Comparison of ENCODE assay signal across 13 cellular contexts in the genomic region with DNA sequence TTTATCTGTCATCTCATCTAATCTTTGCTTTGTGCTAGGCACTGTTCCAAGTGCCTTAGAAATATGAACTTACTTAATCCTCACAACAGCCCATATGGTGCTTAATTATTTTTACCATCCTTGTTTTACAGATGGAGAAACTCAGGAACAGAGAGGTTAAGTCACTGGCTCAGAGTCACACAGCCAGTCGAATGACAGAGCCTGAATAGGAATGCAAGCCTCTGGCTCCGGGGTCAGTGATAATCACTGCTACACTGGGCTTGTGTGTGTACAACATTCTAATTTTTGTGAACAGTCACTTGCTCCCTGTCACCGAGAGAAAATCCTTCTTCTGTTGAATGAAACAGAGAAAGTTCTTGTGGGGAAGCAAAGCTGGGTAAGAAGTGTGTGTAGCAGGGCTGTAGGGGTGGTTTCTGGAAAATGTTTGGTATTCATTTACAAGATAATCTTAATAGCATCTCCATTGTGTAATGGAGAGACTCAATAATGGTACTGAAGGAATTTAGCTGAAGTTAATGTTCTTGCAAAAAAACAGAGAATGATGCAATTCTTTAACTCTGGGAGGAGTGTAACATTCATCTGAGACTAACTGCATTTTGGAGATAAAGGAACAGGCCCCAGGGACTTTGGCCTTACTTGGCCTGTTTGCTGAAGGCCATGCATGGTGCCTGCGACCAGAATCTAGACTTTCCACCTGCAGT.
DNase-seq lines count a peak whose midpoint lies in the region; ATAC-seq and TF ChIP-seq lines count a peak whose summit lies in the region.
"Had no signal": no experiment of that assay in that cellular context is flagged by ENCODE, and none has a peak within 500 bp of the region (broad histone marks: within the 10 kb centered on the region; RNA-seq: fewer than 3 reads in every experiment).

No MANE protein-coding gene starts in this region.

- no peaks in the 10 kb centered on the region for H3K36me3 ChIP-seq in GM23248 (ENCODE audit: low read depth)
- no peaks in the 10 kb centered on the region for H3K36me3 ChIP-seq in suprapubic skin
- no peaks in the 10 kb centered on the region for H3K36me3 ChIP-seq in mammary epithelial cell (ENCODE audit: insufficient read depth, low read length)

- no peaks in the 10 kb centered on the region for H3K9me3 ChIP-seq in GM23248 (ENCODE audit: low read depth)
- H3K9me3 ChIP-seq in suprapubic skin: no peaks in the 10 kb centered on the region
- no peaks in the 10 kb centered on the region for H3K9me3 ChIP-seq in mammary epithelial cell (replicated peaks; ENCODE audit: insufficient read depth, low read length)

- H2AFZ ChIP-seq in GM23248 (peak overlapping the region; percentile 37), mammary epithelial cell (ENCODE audit: low read depth, low read length) (no peak overlapping the region)
- H2AFZ ChIP-seq: PC-9 had no signal

- 23 to 25% methylated on average over 4 of the region's 4 CpGs for WGBS in GM23248 (ENCODE audit: low coverage in 1 of 2, low lambda C conversion rate in 2 of 2, missing lambda C conversion rate in 2 of 2), 2 experiments
- WGBS in suprapubic skin: 64% methylated on average over 4 of the region's 4 CpGs
- WGBS in mammary epithelial cell (ENCODE audit: low coverage, missing lambda C conversion rate): 55% methylated on average over 4 of the region's 4 CpGs

- H3K4me2 ChIP-seq in GM23248 (ENCODE audit: unreplicated experiment) (peak overlapping the region; percentile 74), mammary epithelial cell (ENCODE audit: insufficient read depth, low read depth, low read length) (no peak overlapping the region)
- H3K4me2 ChIP-seq: PC-9 had no signal

- TF ChIP-seq EP300 in suprapubic skin (IDR thresholded peaks at IDR 0.05): no peak

- dilution Hi-C loops in mammary epithelial cell (cut with HindIII; ENCODE audit: low sequenced_read_pairs): no loop called here

- no peak for ATAC-seq in HG02571 (IDR thresholded peaks at IDR 0.05; ENCODE audit: unreplicated experiment)
- ATAC-seq: esophagus mucosa, left lobe of liver had no signal

- no peaks in the 10 kb centered on the region for H3K27me3 ChIP-seq in GM23248 (replicated peaks; ENCODE audit: insufficient read depth)
- H3K27me3 ChIP-seq in suprapubic skin: no peaks in the 10 kb centered on the region
- H3K27me3 ChIP-seq in mammary epithelial cell (ENCODE audit: insufficient read depth, low read length): no peaks in the 10 kb centered on the region

- H3K79me2 ChIP-seq in GM23248 (ENCODE audit: insufficient read depth) (no peaks in the 10 kb centered on the region), mammary epithelial cell (ENCODE audit: insufficient read depth, low read length) (no peaks in the 10 kb centered on the region)

- in situ Hi-C loops in GM23248 (cut with MboI) (no loop called here), mammary epithelial cell (cut with MboI; ENCODE audit: low sequenced_read_pairs in 2 of 2) (no loop called here)

- DNase-seq in GM23248 (peak; percentile 88), dedifferentiated amniotic fluid mesenchymal stem cell (ENCODE audit: extremely low spot score) (peak; percentile 77), islet precursor cell (peak; percentile 68), suprapubic skin (ENCODE audit: low spot score in 2 of 2) (no peak), substantia nigra (lab: John Stamatoyannopoulos, UW) (no peak), DMS 273 treated with DMSO at 0.1 percent for 48 hours (lab: John Stamatoyannopoulos, UW) (no peak), mammary epithelial cell (no peak)
- DNase-seq: PC-9, posterior cingulate gyrus had no signal

- H3K9me2 ChIP-seq in GM23248 (ENCODE audit: insufficient read depth): no peaks in the 10 kb centered on the region

- peak overlapping the region; percentile 76 for H3K27ac ChIP-seq in GM23248
- H3K27ac ChIP-seq in suprapubic skin: peak overlapping the region; percentile 57
- no peak overlapping the region for H3K27ac ChIP-seq in substantia nigra (ENCODE audit: low read depth, low read length, poor library complexity, severe bottlenecking)
- H3K27ac ChIP-seq in mammary epithelial cell (ENCODE audit: insufficient read depth, low read depth, low read length): no peak overlapping the region
- H3K27ac ChIP-seq: HL-60, PC-9 had no signal

- H4K20me1 ChIP-seq in GM23248 (ENCODE audit: insufficient read depth) (no peaks in the 10 kb centered on the region), mammary epithelial cell (ENCODE audit: insufficient read depth, low read length) (no peaks in the 10 kb centered on the region)

- TF ChIP-seq POLR2A in suprapubic skin (IDR thresholded peaks at IDR 0.05): no peak

- CTCF ChIA-PET in mammary epithelial cell (lab: Charles Lee; ENCODE audit: low non-redundant PET): no interaction called here

- no TSS peak for BruUV-seq in mammary epithelial cell (replicated peaks; lab: Mats Ljungman, UMichigan)

- peak overlapping the region; percentile 51 for H3K9ac ChIP-seq in GM23248
- H3K9ac ChIP-seq in mammary epithelial cell (ENCODE audit: insufficient read depth, low read length): no peak overlapping the region

- H3K4me1 ChIP-seq in GM23248 (ENCODE audit: insufficient read depth) (peaks cover 29% of the 10 kb centered on the region), suprapubic skin (peaks cover 20% of the 10 kb centered on the region), mammary epithelial cell (ENCODE audit: insufficient read depth, low read length) (no peaks in the 10 kb centered on the region)

- intact Hi-C loops in mammary epithelial cell (cut with micrococcal nuclease): no loop called here

- TF ChIP-seq CTCF in suprapubic skin (IDR thresholded peaks at IDR 0.05) (no peak), mammary epithelial cell (conservative IDR thresholded peaks at IDR 0.05 in 1 of 2, IDR thresholded peaks at IDR 0.05 in 1 of 2; ENCODE audit: extremely low read depth in 1 of 2, insufficient read depth in 1 of 2, low read depth in 1 of 2, low read length in 2 of 2) (no peak)

- peaks cover 23% of the 10 kb centered on the region for H3F3A ChIP-seq in GM23248 (ENCODE audit: insufficient read depth)

- H3K4me3 ChIP-seq in GM23248: peak overlapping the region; percentile 31
- H3K4me3 ChIP-seq in suprapubic skin: no peak overlapping the region
- H3K4me3 ChIP-seq in mammary epithelial cell (replicated peaks in 1 of 3; ENCODE audit: insufficient read depth in 1 of 3, low read depth in 2 of 3, low read length in 3 of 3): no peak overlapping the region
- H3K4me3 ChIP-seq: PC-9 had no signal

Comparison
In these comparisons a context has a peak if more than half of its experiments do, and no peak if none do; other contexts are left out.
1. DNase-seq: peak in GM23248 (single experiment), dedifferentiated amniotic fluid mesenchymal stem cell (single experiment) and islet precursor cell (single experiment); none in suprapubic skin (0 of 2), substantia nigra (0 of 49), DMS 273 treated with DMSO at 0.1 percent for 48 hours (single experiment) and mammary epithelial cell (single experiment).
2. H3K27ac ChIP-seq: peak in GM23248 (single experiment) and suprapubic skin (single experiment); none in substantia nigra (single experiment) and mammary epithelial cell (single experiment).